Comparison of ENCODE assay signal across 8 cellular contexts in the genomic region with DNA sequence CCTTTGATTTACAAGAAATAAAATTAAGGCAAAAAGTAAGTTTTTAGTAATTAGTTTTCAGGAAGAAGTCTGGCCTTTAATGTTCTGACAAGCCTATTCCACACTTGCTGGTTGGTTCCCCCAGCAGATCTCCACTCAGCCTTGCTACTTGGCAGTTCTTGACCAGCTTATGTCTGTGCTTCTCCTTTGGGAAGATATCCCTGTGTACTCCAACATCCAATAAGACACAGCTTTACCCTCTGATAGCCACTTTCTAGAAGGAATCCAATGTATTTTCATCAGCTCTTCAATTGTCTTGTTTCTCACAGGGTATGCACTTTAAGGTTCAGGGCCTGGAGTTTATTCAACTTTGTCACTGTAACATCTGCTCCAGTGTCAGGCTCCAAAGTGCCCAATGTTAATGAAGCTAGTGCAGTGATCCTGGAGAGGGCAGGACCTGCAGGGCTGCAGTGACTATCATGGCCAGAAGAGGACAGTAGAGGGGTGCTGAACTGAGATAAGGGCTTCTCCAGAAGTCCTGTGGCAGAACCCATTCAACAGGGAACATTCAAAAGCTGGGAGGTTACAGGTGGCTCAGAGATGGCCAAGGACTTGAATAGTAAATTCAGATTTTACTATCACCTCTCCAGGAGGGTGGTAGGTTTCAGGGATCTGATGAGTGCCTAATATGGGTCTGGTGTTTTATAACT.
DNase-seq lines count a peak whose midpoint lies in the region; ATAC-seq and TF ChIP-seq lines count a peak whose summit lies in the region.

No MANE protein-coding gene starts in this region.

- peak; percentile 75 for DNase-seq in activated effector memory CD4-positive, alpha-beta T cell treated with anti-CD3 and anti-CD28 coated beads, Interleukin-2, amount 50 U/mL, for 16 hours
- no peak for DNase-seq in activated effector memory CD4-positive, alpha-beta T cell treated with Interleukin-2 at 50 U/mL for 16 hours
- DNase-seq in NCI-H1092 treated with DMSO at 0.1 percent for 48 hours (lab: John Stamatoyannopoulos, UW) (peak; percentile 80), brain microvascular endothelial cell (peak; percentile 64), kidney tubule cell (ENCODE audit: low spot score) (peak; percentile 66)
- peak in 2 of 3 experiments; percentile 4 to 46 for DNase-seq in stimulated activated CD4-positive, alpha-beta T cell treated with anti-CD3 and anti-CD28 coated beads, TNF-alpha, amount 100 ng/mL, for 24 hours (ENCODE audit: low read depth in 3 of 3)

- ATAC-seq in HG02588 (IDR thresholded peaks at IDR 0.05; ENCODE audit: unreplicated experiment) (peak; percentile 75), SK-N-SH treated with all-trans-retinoic acid at 6 μM for 48 hours (peak; percentile 96)

- in situ Hi-C loops in brain microvascular endothelial cell (cut with HindIII; ENCODE audit: low pct_ligation_motif_present, low sequenced_read_pairs) = no loop called here

- peak; percentile 98 for TF ChIP-seq CTCF in brain microvascular endothelial cell (IDR thresholded peaks at IDR 0.05; ENCODE audit: low read depth, low read length, missing control alignments)

- H3K36me3 ChIP-seq in brain microvascular endothelial cell (replicated peaks) = peaks cover 5% of the 10 kb centered on the region

- H3K4me3 ChIP-seq in brain microvascular endothelial cell (ENCODE audit: low read depth, low read length) = no peak overlapping the region

- no peak overlapping the region for H3K27ac ChIP-seq in brain microvascular endothelial cell

- H3K27me3 ChIP-seq in brain microvascular endothelial cell (replicated peaks) = no peaks in the 10 kb centered on the region

TF ChIP-seq in SK-N-SH treated with all-trans-retinoic acid at 6 μM for 48 hours, 23 proteins besides CTCF, POLR2A, EP300 and RAD21:
- TF ChIP-seq SNAI2 (CRISPR knock-in tag; IDR thresholded peaks at IDR 0.05) (no peak), PATZ1 (CRISPR knock-in tag; IDR thresholded peaks at IDR 0.05; ENCODE audit: borderline replicate concordance) (no peak), CSDC2 (CRISPR knock-in tag; IDR thresholded peaks at IDR 0.05) (no peak), ZC3H10 (CRISPR knock-in tag; IDR thresholded peaks at IDR 0.05) (no peak), PPARA (CRISPR knock-in tag; IDR thresholded peaks at IDR 0.05; ENCODE audit: borderline replicate concordance) (no peak), ZFP30 (CRISPR knock-in tag; IDR thresholded peaks at IDR 0.05) (no peak), TCF4 (CRISPR knock-in tag; IDR thresholded peaks at IDR 0.05; ENCODE audit: borderline replicate concordance) (no peak), ZFP3 (CRISPR knock-in tag; IDR thresholded peaks at IDR 0.05) (no peak)
